Comparison of ENCODE assay signal across 1 cellular context in genomic region chr11:113351061-113351460, GRCh38.
TF ChIP-seq lines count a peak whose summit lies in the region.

No MANE protein-coding gene starts in this region.

TF ChIP-seq in IMR-90, 13 proteins besides CTCF, POLR2A, EP300 and RAD21 (continued from another document):
- TF ChIP-seq USF2 (IDR thresholded peaks at IDR 0.05; ENCODE audit: low read depth, low read length) (no peak), ELK1 (IDR thresholded peaks at IDR 0.05; ENCODE audit: borderline replicate concordance, low read depth, low read length) (no peak), SMC3 (IDR thresholded peaks at IDR 0.05; ENCODE audit: low read depth, low read length) (no peak)
TF ChIP-seq in IMR-90: peak in this region for 0.
